Comparison of ENCODE assay signal across 9 cellular contexts in the genomic region with DNA sequence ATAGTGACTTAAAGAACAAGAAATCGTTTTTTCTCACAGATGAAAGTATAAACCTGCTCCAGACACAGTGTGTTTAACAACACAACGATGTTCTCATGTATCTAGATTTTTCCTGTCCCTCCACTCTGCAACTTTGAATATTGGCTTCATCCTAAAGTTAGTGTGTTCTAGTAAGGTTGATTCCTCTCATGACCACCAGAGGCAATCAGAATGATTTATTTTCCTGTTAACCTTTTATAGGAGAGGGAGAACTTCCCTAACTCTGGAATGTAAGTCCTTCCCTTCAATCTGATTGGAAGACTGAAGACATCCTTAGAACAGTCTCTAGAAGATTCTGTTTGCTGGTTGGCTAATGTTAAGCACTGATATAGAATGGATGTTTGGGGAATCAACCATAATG. TPM values are rescaled to one million over a fixed set of nuclear protein-coding genes. Genes with fewer than 3 reads are reported as not detected.
DNase-seq lines count a peak whose midpoint lies in the region; ATAC-seq and TF ChIP-seq lines count a peak whose summit lies in the region.
"Had no signal": no experiment of that assay in that cellular context is flagged by ENCODE, and none has a peak within 500 bp of the region (broad histone marks: within the 10 kb centered on the region; RNA-seq: fewer than 3 reads in every experiment).

No MANE protein-coding gene starts in this region.

- H3K4me3 ChIP-seq in kidney epithelial cell (ENCODE audit: low read depth, low read length), result no peak overlapping the region

- peak; percentile 21 for TF ChIP-seq CTCF in kidney epithelial cell (IDR thresholded peaks at IDR 0.05; ENCODE audit: insufficient read depth, low read length, poor library complexity, severe bottlenecking)

- peak; percentile 39 for DNase-seq in DMS 273 (lab: John Stamatoyannopoulos, UW; ENCODE audit: unreplicated experiment)
- DNase-seq in HPDE6-E6E7 (ENCODE audit: extremely low spot score), result peak; percentile 6
- DNase-seq in SW480 (ENCODE audit: low spot score), result peak; percentile 14
- no peak for DNase-seq in kidney epithelial cell (ENCODE audit: low read depth)
- no peak for DNase-seq in NCI-H510A treated with DMSO at 0.1 percent for 48 hours (lab: John Stamatoyannopoulos, UW)
- DNase-seq in UCSD-AML1 (lab: John Stamatoyannopoulos, UW; ENCODE audit: unreplicated experiment), result no peak
- DNase-seq: stimulated activated naive CD8-positive, alpha-beta T cell treated with anti-CD3 and anti-CD28 coated beads, Interleukin-15, amount 100 ng/mL, for 72 hours had no signal

- H3K27me3 ChIP-seq in kidney epithelial cell (ENCODE audit: control insufficient read depth, insufficient read depth, low read length), result no peaks in the 10 kb centered on the region

- no peaks in the 10 kb centered on the region for H3K36me3 ChIP-seq in kidney epithelial cell (ENCODE audit: control insufficient read depth, insufficient read depth, low read length)

- no peak for ATAC-seq in GM18907 (IDR thresholded peaks at IDR 0.05; ENCODE audit: unreplicated experiment)
- no peak for ATAC-seq in SK-N-SH treated with all-trans-retinoic acid at 6 μM for 48 hours
- ATAC-seq: stimulated activated naive CD8-positive, alpha-beta T cell treated with anti-CD3 and anti-CD28 coated beads, Interleukin-15, amount 100 ng/mL, for 72 hours had no signal

TF ChIP-seq in SK-N-SH treated with all-trans-retinoic acid at 6 μM for 48 hours, 23 proteins besides CTCF, POLR2A, EP300 and RAD21:
- TF ChIP-seq, protein P1, sequence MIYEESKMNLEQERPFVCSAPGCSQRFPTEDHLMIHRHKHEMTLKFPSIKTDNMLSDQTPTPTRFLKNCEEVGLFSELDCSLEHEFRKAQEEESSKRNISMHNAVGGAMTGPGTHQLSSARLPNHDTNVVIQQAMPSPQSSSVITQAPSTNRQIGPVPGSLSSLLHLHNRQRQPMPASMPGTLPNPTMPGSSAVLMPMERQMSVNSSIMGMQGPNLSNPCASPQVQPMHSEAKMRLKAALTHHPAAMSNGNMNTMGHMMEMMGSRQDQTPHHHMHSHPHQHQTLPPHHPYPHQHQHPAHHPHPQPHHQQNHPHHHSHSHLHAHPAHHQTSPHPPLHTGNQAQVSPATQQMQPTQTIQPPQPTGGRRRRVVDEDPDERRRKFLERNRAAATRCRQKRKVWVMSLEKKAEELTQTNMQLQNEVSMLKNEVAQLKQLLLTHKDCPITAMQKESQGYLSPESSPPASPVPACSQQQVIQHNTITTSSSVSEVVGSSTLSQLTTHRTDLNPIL (CRISPR knock-in tag; IDR thresholded peaks at IDR 0.05; ENCODE audit: low read depth), result no peak
- TF ChIP-seq, protein P2, sequence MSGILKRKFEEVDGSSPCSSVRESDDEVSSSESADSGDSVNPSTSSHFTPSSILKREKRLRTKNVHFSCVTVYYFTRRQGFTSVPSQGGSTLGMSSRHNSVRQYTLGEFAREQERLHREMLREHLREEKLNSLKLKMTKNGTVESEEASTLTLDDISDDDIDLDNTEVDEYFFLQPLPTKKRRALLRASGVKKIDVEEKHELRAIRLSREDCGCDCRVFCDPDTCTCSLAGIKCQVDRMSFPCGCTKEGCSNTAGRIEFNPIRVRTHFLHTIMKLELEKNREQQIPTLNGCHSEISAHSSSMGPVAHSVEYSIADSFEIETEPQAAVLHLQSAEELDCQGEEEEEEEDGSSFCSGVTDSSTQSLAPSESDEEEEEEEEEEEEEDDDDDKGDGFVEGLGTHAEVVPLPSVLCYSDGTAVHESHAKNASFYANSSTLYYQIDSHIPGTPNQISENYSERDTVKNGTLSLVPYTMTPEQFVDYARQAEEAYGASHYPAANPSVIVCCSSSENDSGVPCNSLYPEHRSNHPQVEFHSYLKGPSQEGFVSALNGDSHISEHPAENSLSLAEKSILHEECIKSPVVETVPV (CRISPR knock-in tag; IDR thresholded peaks at IDR 0.05), result no peak
- TF ChIP-seq ESRRG (CRISPR knock-in tag; IDR thresholded peaks at IDR 0.05) (no peak), ZNF8 (CRISPR knock-in tag; IDR thresholded peaks at IDR 0.05) (no peak), CSDC2 (CRISPR knock-in tag; IDR thresholded peaks at IDR 0.05) (no peak), ZNF565 (CRISPR knock-in tag; conservative IDR thresholded peaks at IDR 0.05; ENCODE audit: low read depth) (no peak), BACH2 (CRISPR knock-in tag; IDR thresholded peaks at IDR 0.05; ENCODE audit: borderline replicate concordance) (no peak), GLIS3 (CRISPR knock-in tag; IDR thresholded peaks at IDR 0.05) (no peak), PPARA (CRISPR knock-in tag; IDR thresholded peaks at IDR 0.05; ENCODE audit: borderline replicate concordance) (no peak), TCF4 (CRISPR knock-in tag; IDR thresholded peaks at IDR 0.05; ENCODE audit: borderline replicate concordance) (no peak)
- TF ChIP-seq, protein P3, sequence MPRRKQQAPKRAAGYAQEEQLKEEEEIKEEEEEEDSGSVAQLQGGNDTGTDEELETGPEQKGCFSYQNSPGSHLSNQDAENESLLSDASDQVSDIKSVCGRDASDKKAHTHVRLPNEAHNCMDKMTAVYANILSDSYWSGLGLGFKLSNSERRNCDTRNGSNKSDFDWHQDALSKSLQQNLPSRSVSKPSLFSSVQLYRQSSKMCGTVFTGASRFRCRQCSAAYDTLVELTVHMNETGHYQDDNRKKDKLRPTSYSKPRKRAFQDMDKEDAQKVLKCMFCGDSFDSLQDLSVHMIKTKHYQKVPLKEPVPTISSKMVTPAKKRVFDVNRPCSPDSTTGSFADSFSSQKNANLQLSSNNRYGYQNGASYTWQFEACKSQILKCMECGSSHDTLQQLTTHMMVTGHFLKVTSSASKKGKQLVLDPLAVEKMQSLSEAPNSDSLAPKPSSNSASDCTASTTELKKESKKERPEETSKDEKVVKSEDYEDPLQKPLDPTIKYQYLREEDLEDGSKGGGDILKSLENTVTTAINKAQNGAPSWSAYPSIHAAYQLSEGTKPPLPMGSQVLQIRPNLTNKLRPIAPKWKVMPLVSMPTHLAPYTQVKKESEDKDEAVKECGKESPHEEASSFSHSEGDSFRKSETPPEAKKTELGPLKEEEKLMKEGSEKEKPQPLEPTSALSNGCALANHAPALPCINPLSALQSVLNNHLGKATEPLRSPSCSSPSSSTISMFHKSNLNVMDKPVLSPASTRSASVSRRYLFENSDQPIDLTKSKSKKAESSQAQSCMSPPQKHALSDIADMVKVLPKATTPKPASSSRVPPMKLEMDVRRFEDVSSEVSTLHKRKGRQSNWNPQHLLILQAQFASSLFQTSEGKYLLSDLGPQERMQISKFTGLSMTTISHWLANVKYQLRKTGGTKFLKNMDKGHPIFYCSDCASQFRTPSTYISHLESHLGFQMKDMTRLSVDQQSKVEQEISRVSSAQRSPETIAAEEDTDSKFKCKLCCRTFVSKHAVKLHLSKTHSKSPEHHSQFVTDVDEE (CRISPR knock-in tag; IDR thresholded peaks at IDR 0.05), result no peak

RNA-seq across cellular contexts. Expression of a gene that starts 41.0 kb away (rescaled TPM):
- 6.9 and 9.5 TPM in 2 replicates for total RNA-seq in kidney epithelial cell

RNA-seq across cellular contexts. Expression of a gene that starts 51.6 kb away (rescaled TPM):
- not detected in 2 replicates for total RNA-seq in kidney epithelial cell

Comparison
In these comparisons a context has a peak if more than half of its experiments do, and no peak if none do; other contexts are left out.
1. DNase-seq: peak in DMS 273 (single experiment), HPDE6-E6E7 (single experiment) and SW480 (single experiment); none in kidney epithelial cell (single experiment), NCI-H510A treated with DMSO at 0.1 percent for 48 hours (single experiment) and UCSD-AML1 (single experiment).